11 cellular contexts compared by ENCODE assay signal in genomic region chr7:151796091-151796870, GRCh38.
DNase-seq lines count a peak whose midpoint lies in the region; ATAC-seq and TF ChIP-seq lines count a peak whose summit lies in the region.
"Had no signal": no experiment of that assay in that cellular context is flagged by ENCODE, and none has a peak within 500 bp of the region (broad histone marks: within the 10 kb centered on the region; RNA-seq: fewer than 3 reads in every experiment).

No MANE protein-coding gene starts in this region.

- no peak overlapping the region for H3K4me3 ChIP-seq in left ventricle myocardium inferior
- no peak overlapping the region for H3K4me3 ChIP-seq in stomach
- H3K4me3 ChIP-seq: testis had no signal

- H3K27me3 ChIP-seq in left ventricle myocardium inferior (ENCODE audit: low read depth) (no peaks in the 10 kb centered on the region), stomach (no peaks in the 10 kb centered on the region)
- H3K27me3 ChIP-seq: testis had no signal

- H3K36me3 Mint-ChIP-seq in activated CD4-positive, alpha-beta T cell treated with anti-CD3 and anti-CD28 coated beads, Interleukin-2, amount 10 ng/mL, durations not matched to agents 24 days and 14 days (ENCODE audit: low read depth), result no peaks in the 10 kb centered on the region
- H3K36me3 Mint-ChIP-seq: activated naive CD8-positive, alpha-beta T cell had no signal

- peak overlapping the region; percentile 51 for H3K27ac Mint-ChIP-seq in activated CD4-positive, alpha-beta T cell treated with anti-CD3 and anti-CD28 coated beads, Interleukin-2, amount 10 ng/mL, durations not matched to agents 24 days and 14 days
- H3K27ac Mint-ChIP-seq: activated naive CD8-positive, alpha-beta T cell had no signal

- H3K9me3 ChIP-seq in left ventricle myocardium inferior (replicated peaks), result no peaks in the 10 kb centered on the region
- no peaks in the 10 kb centered on the region for H3K9me3 ChIP-seq in stomach
- H3K9me3 ChIP-seq: testis had no signal

- no peak for TF ChIP-seq CTCF in RWPE1 (conservative IDR thresholded peaks at IDR 0.05; ENCODE audit: low read depth)
- no peak for TF ChIP-seq CTCF in left ventricle myocardium inferior (IDR thresholded peaks at IDR 0.05; ENCODE audit: borderline replicate concordance)
- no peak for TF ChIP-seq CTCF in stomach (IDR thresholded peaks at IDR 0.05)

- TF ChIP-seq EP300 in stomach (IDR thresholded peaks at IDR 0.05), result no peak

- CTCF ChIA-PET in RWPE1 (lab: Yijun Ruan, JAX), result interaction anchor here (0.6 to 1.1 kb wide), 3 partner anchors 14 to 144 kb away, joined by 3 to 4 read pairs (median 3); no protein-coding TSS in a partner anchor

- no peaks in the 10 kb centered on the region for H3K36me3 ChIP-seq in left ventricle myocardium inferior
- H3K36me3 ChIP-seq in stomach, result peaks cover 0 to 9% (median 0%) of the 10 kb centered on the region in 4 donors

- 73 to 87% (median 82%) methylated on average over 27 of the region's 27 CpGs for WGBS in stomach, 5 donors

- DNase-seq in activated CD4-positive, alpha-beta T cell treated with anti-CD3 and anti-CD28 coated beads, Interleukin-2, amount 10 ng/mL, durations not matched to agents 24 days and 14 days, result no peak
- DNase-seq in activated CD4-positive, alpha-beta T cell treated with anti-CD3 and anti-CD28 coated beads, Interleukin-2, amount 50 U/mL, for 1 hour, result no peak
- DNase-seq in RWPE1 (ENCODE audit: low spot score) (peak; percentile 62), left ventricle myocardium inferior (peak; percentile 26), stomach (peak; percentile 58), T-helper 1 cell (no peak)
- DNase-seq: ACHN, testis had no signal

- POLR2A ChIA-PET in RWPE1 (lab: Yijun Ruan, JAX; ENCODE audit: low non-redundant PET), result no interaction called here

- peaks cover 10% of the 10 kb centered on the region for H3K4me1 Mint-ChIP-seq in activated CD4-positive, alpha-beta T cell treated with anti-CD3 and anti-CD28 coated beads, Interleukin-2, amount 10 ng/mL, durations not matched to agents 24 days and 14 days

- H3K27ac ChIP-seq in RWPE1 (peak overlapping the region; percentile 90), left ventricle myocardium inferior (replicated peaks) (peak overlapping the region; percentile 71), stomach (peak overlapping the region; percentile 2 to 82 (median 72))
- H3K27ac ChIP-seq: testis had no signal

- intact Hi-C loops in activated CD4-positive, alpha-beta T cell treated with anti-CD3 and anti-CD28 coated beads, Interleukin-2, amount 10 ng/mL, durations not matched to agents 24 days and 14 days (cut with micrococcal nuclease), result no loop called here
- intact Hi-C loops in left ventricle myocardium inferior (cut with micrococcal nuclease) (no loop called here), stomach (cut with DNase I; ENCODE audit: low total_unique reads) (no loop called here)

- TF ChIP-seq POLR2A in stomach (IDR thresholded peaks at IDR 0.05), result no peak

- H3K4me3 Mint-ChIP-seq in activated CD4-positive, alpha-beta T cell treated with anti-CD3 and anti-CD28 coated beads, Interleukin-2, amount 10 ng/mL, durations not matched to agents 24 days and 14 days, result no peak overlapping the region
- H3K4me3 Mint-ChIP-seq: activated naive CD8-positive, alpha-beta T cell had no signal

- H3K4me1 ChIP-seq in left ventricle myocardium inferior, result peaks cover 31% of the 10 kb centered on the region
- H3K4me1 ChIP-seq in stomach, result peaks cover 40 to 59% (median 54%) of the 10 kb centered on the region in 4 donors
- H3K4me1 ChIP-seq: testis had no signal

- no peaks in the 10 kb centered on the region for H3K9me3 Mint-ChIP-seq in activated CD4-positive, alpha-beta T cell treated with anti-CD3 and anti-CD28 coated beads, Interleukin-2, amount 10 ng/mL, durations not matched to agents 24 days and 14 days

- no peak for ATAC-seq in HG02610 (IDR thresholded peaks at IDR 0.05; ENCODE audit: unreplicated experiment)
- ATAC-seq in GM21528 (IDR thresholded peaks at IDR 0.05; ENCODE audit: low FRiP score, unreplicated experiment), result no peak

- H3K27me3 Mint-ChIP-seq in activated CD4-positive, alpha-beta T cell treated with anti-CD3 and anti-CD28 coated beads, Interleukin-2, amount 10 ng/mL, durations not matched to agents 24 days and 14 days, result no peaks in the 10 kb centered on the region
- H3K27me3 Mint-ChIP-seq: activated naive CD8-positive, alpha-beta T cell had no signal

Comparison
In these comparisons a context has a peak if more than half of its experiments do, and no peak if none do; other contexts are left out.
1. DNase-seq: peak in RWPE1 (single experiment), left ventricle myocardium inferior (single experiment) and stomach (single experiment); none in activated CD4-positive, alpha-beta T cell treated with anti-CD3 and anti-CD28 coated beads, Interleukin-2, amount 10 ng/mL, durations not matched to agents 24 days and 14 days (single experiment), activated CD4-positive, alpha-beta T cell treated with anti-CD3 and anti-CD28 coated beads, Interleukin-2, amount 50 U/mL, for 1 hour (single experiment) and T-helper 1 cell (0 of 5).
2. Peak in every context shown above with its lines, with median percentiles within 50 percentile points of each other: H3K27ac ChIP-seq.